ENCODE assay signal across 8 cellular contexts in the genomic region with DNA sequence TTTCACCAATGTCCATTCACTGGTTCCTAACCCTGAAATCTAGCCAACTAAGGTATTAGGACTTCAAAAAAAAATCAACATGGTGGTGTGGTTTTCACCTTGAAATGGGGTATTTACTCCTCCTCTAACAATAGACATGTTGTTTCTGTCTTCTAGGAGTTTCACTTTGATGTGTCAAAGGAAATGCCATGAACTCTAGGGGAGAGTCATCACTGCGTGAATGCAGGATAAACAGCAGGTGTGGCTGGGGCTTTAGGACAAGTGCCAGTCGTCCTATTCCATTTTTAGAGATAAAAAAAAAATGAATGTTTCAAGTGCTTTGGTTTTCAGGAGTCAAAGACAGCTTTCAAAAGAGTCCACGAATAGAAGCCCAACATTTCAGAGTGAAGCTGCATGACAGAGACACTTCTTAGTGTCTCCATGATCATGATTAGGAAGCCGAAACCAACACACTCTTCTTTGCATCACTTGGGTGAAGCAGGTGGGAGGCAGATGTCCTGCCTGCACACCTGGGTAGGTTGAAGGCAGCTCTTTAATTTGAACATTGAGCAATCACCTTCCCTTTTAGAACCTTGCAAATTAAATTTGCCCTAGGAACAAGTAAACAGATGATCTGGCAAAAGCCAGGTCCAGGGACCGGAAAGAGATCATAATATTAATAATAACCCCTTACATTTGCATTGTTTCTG.
DNase-seq lines count a peak whose midpoint lies in the region; ATAC-seq and TF ChIP-seq lines count a peak whose summit lies in the region.

No MANE protein-coding gene starts in this region.

- H3K36me3 ChIP-seq in suprapubic skin: no peaks in the 10 kb centered on the region

- H3K4me1 ChIP-seq in suprapubic skin: peaks cover 46% of the 10 kb centered on the region

- H3K27me3 Mint-ChIP-seq in activated T-cell treated with anti-CD3 and anti-CD28 coated beads, Interleukin-2, amount 50 U/mL, for 4 hours (ENCODE audit: low read depth): peaks cover 4% of the 10 kb centered on the region

- intact Hi-C loops in posterior vena cava (cut with DNase I): no loop called here

- peak overlapping the region; percentile 43 for H3K27ac ChIP-seq in suprapubic skin

- no peaks in the 10 kb centered on the region for H3K36me3 Mint-ChIP-seq in activated T-cell treated with anti-CD3 and anti-CD28 coated beads, Interleukin-2, amount 50 U/mL, for 4 hours (ENCODE audit: insufficient read depth)

- TF ChIP-seq CTCF in suprapubic skin (IDR thresholded peaks at IDR 0.05): no peak

- no peak overlapping the region for H3K4me3 ChIP-seq in suprapubic skin

- ATAC-seq in activated T-cell treated with anti-CD3 and anti-CD28 coated beads, Interleukin-2, amount 50 U/mL, for 4 hours: peak; percentile 60 to 72
- ATAC-seq in HG02884 (IDR thresholded peaks at IDR 0.05; ENCODE audit: unreplicated experiment): peak; percentile 90

- no peak for TF ChIP-seq EP300 in suprapubic skin (IDR thresholded peaks at IDR 0.05)

- TF ChIP-seq POLR2A in suprapubic skin (IDR thresholded peaks at IDR 0.05): no peak

- DNase-seq in activated T-cell treated with anti-CD3 and anti-CD28 coated beads, Interleukin-2, amount 50 U/mL, for 4 hours: no peak
- DNase-seq in activated T-cell treated with anti-CD3 and anti-CD28 coated beads, Interleukin-2, amount 50 U/mL, for 1 hour: no peak
- DNase-seq in NCI-H2171 (lab: John Stamatoyannopoulos, UW) (peak; percentile 3), suprapubic skin (ENCODE audit: low spot score in 2 of 2) (no peak), NCI-H1436 (lab: John Stamatoyannopoulos, UW) (no peak), posterior vena cava (ENCODE audit: low spot score) (no peak)
- DNase-seq in stimulated activated CD4-positive, alpha-beta T cell treated with anti-CD3 and anti-CD28 coated beads, Interleukin-15, amount 100 ng/mL, for 24 hours: no peak

- H3K4me3 Mint-ChIP-seq in activated T-cell treated with anti-CD3 and anti-CD28 coated beads, Interleukin-2, amount 50 U/mL, for 4 hours: no peak overlapping the region

- peaks cover 9% of the 10 kb centered on the region for H3K4me1 Mint-ChIP-seq in activated T-cell treated with anti-CD3 and anti-CD28 coated beads, Interleukin-2, amount 50 U/mL, for 4 hours (ENCODE audit: low read depth)

- no peaks in the 10 kb centered on the region for H3K27me3 ChIP-seq in suprapubic skin

- no peaks in the 10 kb centered on the region for H3K9me3 ChIP-seq in suprapubic skin

- WGBS in suprapubic skin: 55% methylated on average over 5 of the region's 5 CpGs

- H3K9me3 Mint-ChIP-seq in activated T-cell treated with anti-CD3 and anti-CD28 coated beads, Interleukin-2, amount 50 U/mL, for 4 hours: no peaks in the 10 kb centered on the region
